8 cellular contexts compared by ENCODE assay signal in genomic region chr1:120544434-120544833, GRCh38.
DNase-seq lines count a peak whose midpoint lies in the region; ATAC-seq and TF ChIP-seq lines count a peak whose summit lies in the region.
"Not testable (repeated sequence)": the region's sequence is repeated elsewhere in the genome, so short reads cannot be mapped to it uniquely, and the experiment has no call there.

No MANE protein-coding gene starts in this region.

- not testable (repeated sequence) for H3K4me3 ChIP-seq in CD8-positive, alpha-beta memory T cell (ENCODE audit: low read length)

- not testable (repeated sequence) for H3K4me1 ChIP-seq in CD8-positive, alpha-beta memory T cell (ENCODE audit: insufficient read depth, low read length); foreskin keratinocyte

- not testable (repeated sequence) for H3K36me3 ChIP-seq in CD8-positive, alpha-beta memory T cell (ENCODE audit: insufficient read depth, low read length)

- CTCF ChIA-PET in CD8-positive, alpha-beta memory T cell (lab: Charles Lee); activated naive CD4-positive, alpha-beta T cell treated with anti-CD3 and anti-CD28 coated beads for 36 hours (lab: Charles Lee): not testable (repeated sequence)

- not testable (repeated sequence) for H3K27ac ChIP-seq in CD8-positive, alpha-beta memory T cell (ENCODE audit: low read depth, low read length); foreskin keratinocyte

- peak; percentile 73 for ATAC-seq in GM21423 (IDR thresholded peaks at IDR 0.05; ENCODE audit: unreplicated experiment)
- peak; percentile 82 for ATAC-seq in HG03280 (IDR thresholded peaks at IDR 0.05; ENCODE audit: unreplicated experiment)
- peak; percentile 77 to 93 for ATAC-seq in activated CD4-positive, CD25-positive, alpha-beta regulatory T cell treated with anti-CD3 and anti-CD28 coated beads, Interleukin-2, amount 50 U/mL, for 24 hours
- ATAC-seq in foreskin keratinocyte: peak; percentile 81

- not testable (repeated sequence) for H3K27ac Mint-ChIP-seq in CD8-positive, alpha-beta memory T cell; activated naive CD4-positive, alpha-beta T cell treated with anti-CD3 and anti-CD28 coated beads for 36 hours; osteocyte (ENCODE audit: unreplicated experiment)

- not testable (repeated sequence) for H3K4me1 Mint-ChIP-seq in CD8-positive, alpha-beta memory T cell; activated naive CD4-positive, alpha-beta T cell treated with anti-CD3 and anti-CD28 coated beads for 36 hours (ENCODE audit: low read depth); osteocyte (ENCODE audit: unreplicated experiment)

- not testable (repeated sequence) for H3K27me3 Mint-ChIP-seq in CD8-positive, alpha-beta memory T cell; activated naive CD4-positive, alpha-beta T cell treated with anti-CD3 and anti-CD28 coated beads for 36 hours (ENCODE audit: low read depth); osteocyte (ENCODE audit: unreplicated experiment)

- intact Hi-C loops in activated naive CD4-positive, alpha-beta T cell treated with anti-CD3 and anti-CD28 coated beads for 36 hours (cut with micrococcal nuclease): not testable (repeated sequence)

- not testable (repeated sequence) for H3K9me3 ChIP-seq in CD8-positive, alpha-beta memory T cell (ENCODE audit: low read length)

- not testable (repeated sequence) for H3K36me3 Mint-ChIP-seq in CD8-positive, alpha-beta memory T cell; activated naive CD4-positive, alpha-beta T cell treated with anti-CD3 and anti-CD28 coated beads for 36 hours (ENCODE audit: low read depth); osteocyte (ENCODE audit: unreplicated experiment)

- H3K9me3 Mint-ChIP-seq in CD8-positive, alpha-beta memory T cell; activated naive CD4-positive, alpha-beta T cell treated with anti-CD3 and anti-CD28 coated beads for 36 hours; osteocyte (ENCODE audit: unreplicated experiment): not testable (repeated sequence)

- POLR2A ChIA-PET in CD8-positive, alpha-beta memory T cell (lab: Charles Lee): not testable (repeated sequence)

- not testable (repeated sequence) for H3K27me3 ChIP-seq in CD8-positive, alpha-beta memory T cell (ENCODE audit: insufficient read depth, low read length, poor library complexity, severe bottlenecking); foreskin keratinocyte

- peak; percentile 61 to 87 (median 67) for DNase-seq in CD8-positive, alpha-beta memory T cell
- DNase-seq in activated naive CD4-positive, alpha-beta T cell treated with anti-CD3 and anti-CD28 coated beads for 36 hours: peak; percentile 92
- DNase-seq in foreskin keratinocyte: not testable (repeated sequence)
- DNase-seq in osteocyte (ENCODE audit: extremely low spot score, unreplicated experiment): peak; percentile 87
- peak; percentile 55 to 77 for DNase-seq in stimulated activated CD8-positive, alpha-beta memory T cell treated with anti-CD3 and anti-CD28 coated beads, Interleukin-4, amount 100 ng/mL, for 4 hours (ENCODE audit: low read depth in 2 of 2, low spot score in 1 of 2)

- H3K4me3 Mint-ChIP-seq in CD8-positive, alpha-beta memory T cell; activated naive CD4-positive, alpha-beta T cell treated with anti-CD3 and anti-CD28 coated beads for 36 hours; osteocyte (ENCODE audit: unreplicated experiment): not testable (repeated sequence)

- not testable (repeated sequence) for TF ChIP-seq CTCF in foreskin keratinocyte (conservative IDR thresholded peaks at IDR 0.05)
- TF ChIP-seq CTCF in osteocyte (IDR thresholded peaks at IDR 0.05): peak; percentile 56
